2 cellular contexts compared by ENCODE assay signal in genomic region chr3:38017445-38018295, GRCh38.
TF ChIP-seq lines count a peak whose summit lies in the region.

No MANE protein-coding gene starts in this region.

TF ChIP-seq in SK-N-SH, 30 proteins besides CTCF, POLR2A, EP300 and RAD21 (continued from another document):
- no peak for TF ChIP-seq REST (IDR thresholded peaks at IDR 0.05; ENCODE audit: low read depth, low read length)
- no peak for TF ChIP-seq JUND (IDR thresholded peaks at IDR 0.05)
- no peak for TF ChIP-seq NRF1 (IDR thresholded peaks at IDR 0.05; ENCODE audit: low read depth, low read length)
- TF ChIP-seq GATA2 (CRISPR knock-in tag; IDR thresholded peaks at IDR 0.05): peak; percentile 40; the same call in 1 of the 2 replicates

TF ChIP-seq in SK-N-SH treated with all-trans-retinoic acid at 6 μM for 48 hours, 23 proteins besides CTCF, POLR2A, EP300 and RAD21 (continued from another document):
- no peak for TF ChIP-seq PATZ1 (CRISPR knock-in tag; IDR thresholded peaks at IDR 0.05; ENCODE audit: borderline replicate concordance)
- TF ChIP-seq TOX (CRISPR knock-in tag; IDR thresholded peaks at IDR 0.05; ENCODE audit: borderline replicate concordance): no peak
- TF ChIP-seq ZC3H10 (CRISPR knock-in tag; IDR thresholded peaks at IDR 0.05): no peak
- TF ChIP-seq GLIS3 (CRISPR knock-in tag; IDR thresholded peaks at IDR 0.05): no peak
- no peak for TF ChIP-seq BACH2 (CRISPR knock-in tag; IDR thresholded peaks at IDR 0.05; ENCODE audit: borderline replicate concordance)
- no peak for TF ChIP-seq ISL1 (CRISPR knock-in tag; IDR thresholded peaks at IDR 0.05)
